ENCODE assay signal across 8 cellular contexts in the genomic region with DNA sequence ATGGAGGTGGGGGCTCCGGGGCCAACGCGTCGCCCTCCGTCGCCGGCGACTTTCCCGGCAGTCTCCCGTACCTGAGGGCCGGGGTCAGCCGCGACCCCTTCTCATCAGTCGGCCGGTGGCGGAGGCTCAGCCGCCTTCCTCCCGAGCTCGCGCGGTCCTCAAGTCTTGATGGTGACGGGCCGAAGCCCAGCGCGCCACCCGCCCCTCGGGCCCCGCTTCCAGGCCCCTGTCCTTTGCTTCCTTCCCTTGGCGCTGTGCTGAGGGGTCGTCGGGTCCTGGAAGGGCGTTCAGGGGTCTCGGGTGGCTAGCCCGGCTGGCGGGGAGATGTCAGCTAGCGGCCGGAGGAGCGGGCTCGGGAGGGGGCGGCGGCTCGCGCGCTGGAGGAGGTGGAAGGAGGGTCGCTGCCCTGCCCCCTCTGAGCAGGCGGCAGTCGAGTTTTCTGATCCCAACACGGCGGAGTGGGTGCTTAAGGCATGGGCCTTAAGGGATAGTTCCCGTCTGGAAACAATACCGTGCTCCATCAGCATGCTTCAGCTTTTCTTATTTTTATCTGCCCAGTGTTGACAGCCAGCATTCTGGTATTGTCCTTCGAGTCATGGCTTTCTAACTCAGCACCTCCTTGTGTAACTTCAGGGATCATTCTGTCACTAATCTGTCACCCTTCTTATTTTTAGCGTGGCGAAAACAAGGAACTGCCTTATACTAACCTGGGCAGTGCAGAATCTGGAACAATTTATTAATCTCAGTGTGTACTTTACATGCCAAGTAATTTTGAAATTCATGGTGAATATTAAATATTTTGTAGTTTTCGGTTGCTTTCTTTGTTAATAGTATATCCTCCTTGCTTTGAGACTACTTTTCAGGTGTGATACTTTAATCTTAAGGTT. TPM values are rescaled to one million over a fixed set of nuclear protein-coding genes. Genes with fewer than 3 reads are reported as not detected.
DNase-seq lines count a peak whose midpoint lies in the region; ATAC-seq and TF ChIP-seq lines count a peak whose summit lies in the region.

No MANE protein-coding gene starts in this region.

- peak in 2 of 4 donors; percentile 1 to 15 for ATAC-seq in heart left ventricle

- H3K4me3 ChIP-seq in HL-60 (replicated peaks; ENCODE audit: insufficient read depth, low read length), result peak overlapping the region; percentile 99
- H3K4me3 ChIP-seq in heart left ventricle, result peak overlapping the region; percentile 65 to 94 (median 88)

- CTCF ChIA-PET in RWPE1 (lab: Yijun Ruan, JAX), result interaction anchor here (0.6 to 1.0 kb wide), 4 partner anchors 11 to 364 kb away, joined by 3 to 6 read pairs (median 4); no protein-coding TSS in a partner anchor

- H3K27me3 ChIP-seq in HL-60 (ENCODE audit: insufficient read depth, poor library complexity, severe bottlenecking), result no peaks in the 10 kb centered on the region
- no peaks in the 10 kb centered on the region for H3K27me3 ChIP-seq in heart left ventricle

- peaks cover 0 to 8% (median 0%) of the 10 kb centered on the region in 9 donors for H3K36me3 ChIP-seq in heart left ventricle

- TF ChIP-seq CTCF in HL-60 (IDR thresholded peaks at IDR 0.05; ENCODE audit: insufficient read depth, low read length) (no peak), RWPE1 (conservative IDR thresholded peaks at IDR 0.05; ENCODE audit: low read depth) (peak; percentile 35; the same call in 1 of the 2 replicates), heart left ventricle (IDR thresholded peaks at IDR 0.05) (no peak)

- 1 to 2% (median 2%) methylated on average over 48 to 55 of the region's 55 CpGs for WGBS in adipose tissue, 3 donors
- 1 to 3% (median 2%) methylated on average over 24 to 55 of the region's 55 CpGs for WGBS in heart left ventricle, 4 donors

- H3K4me1 ChIP-seq in heart left ventricle, result peaks cover 0 to 79% (median 24%) of the 10 kb centered on the region in 12 donors

- H3K27ac ChIP-seq in HL-60 (replicated peaks) (peak overlapping the region; percentile 80), RWPE1 (peak overlapping the region; percentile 90), adipose tissue (ENCODE audit: low read depth, low read length) (peak overlapping the region; percentile 28), heart left ventricle (peak overlapping the region; percentile 69 to 92 (median 87))

- POLR2A ChIA-PET in RWPE1 (lab: Yijun Ruan, JAX; ENCODE audit: low non-redundant PET), result no interaction called here

- intact Hi-C loops in heart left ventricle (cut with DNase I), result loop anchor here in 2 of 10 donors (2.0 to 5.0 kb wide), 3 partner anchors 38 to 218 kb away; partner anchors contain the start of gene RSBN1L (in 1 of the 2)

- no peak for TF ChIP-seq POLR2A in heart left ventricle (IDR thresholded peaks at IDR 0.05)

- DNase-seq in NCI-H146 (lab: John Stamatoyannopoulos, UW) (peak; percentile 48), NCI-H146 treated with DMSO at 0.1 percent for 48 hours (lab: John Stamatoyannopoulos, UW; ENCODE audit: unreplicated experiment) (no peak), HL-60 (ENCODE audit: low read depth in 1 of 2, low spot score in 1 of 2) (peak; percentile 36 to 61), RWPE1 (ENCODE audit: low spot score) (peak; percentile 7), heart left ventricle (peak; percentile 35 to 75 (median 44)), pons (ENCODE audit: low spot score) (peak; percentile 64), NCI-H2196 (lab: John Stamatoyannopoulos, UW; ENCODE audit: unreplicated experiment) (no peak)

- no peaks in the 10 kb centered on the region for H3K9me3 ChIP-seq in heart left ventricle

RNA-seq across cellular contexts. Expression of gene PHTF2, which starts 0.7 kb away (rescaled TPM):
- polyA plus RNA-seq in adipose tissue (1 to 10 TPM; 2.2 to 4.7 (median 4.2) TPM), heart left ventricle (10 to 100 TPM in 1 of 2 donors, 1 to 10 TPM in 1; 9.6 to 31.5 TPM)
- 10 to 100 TPM; 20.5 to 47.2 (median 24.2) TPM for total RNA-seq in heart left ventricle

RNA-seq across cellular contexts. Expression of gene TMEM60, which starts 1.1 kb away (rescaled TPM):
- polyA plus RNA-seq in adipose tissue (10 to 100 TPM; 13.4 to 25.6 (median 17.4) TPM), heart left ventricle (10 to 100 TPM; 14.9 to 16.3 TPM)
- total RNA-seq in heart left ventricle, result 10 to 100 TPM in 2 of 9 donors, 1 to 10 TPM in 7; 5.4 to 13.2 (median 8.2) TPM

Comparison
In these comparisons a context has a peak if more than half of its experiments do, and no peak if none do; other contexts are left out.
1. DNase-seq: peak in NCI-H146 (single experiment), HL-60 (2 of 2), RWPE1 (single experiment), heart left ventricle (5 of 5) and pons (single experiment); none in NCI-H146 treated with DMSO at 0.1 percent for 48 hours (single experiment) and NCI-H2196 (single experiment).
2. H3K27ac ChIP-seq: peak in every context shown above with its lines; median percentile 90 in RWPE1; 87 in heart left ventricle; 80 in HL-60; 28 in adipose tissue.